16 cellular contexts compared by ENCODE assay signal in genomic region chr4:72397314-72397713, GRCh38.
DNase-seq lines count a peak whose midpoint lies in the region; ATAC-seq and TF ChIP-seq lines count a peak whose summit lies in the region.
"Had no signal": no experiment of that assay in that cellular context is flagged by ENCODE, and none has a peak within 500 bp of the region (broad histone marks: within the 10 kb centered on the region; RNA-seq: fewer than 3 reads in every experiment).

No MANE protein-coding gene starts in this region.

- no peak for TF ChIP-seq EP300 in sigmoid colon (IDR thresholded peaks at IDR 0.05)

- no peaks in the 10 kb centered on the region for H3K27me3 Mint-ChIP-seq in WTC11 (ENCODE audit: low read depth)
- no peaks in the 10 kb centered on the region for H3K27me3 Mint-ChIP-seq in activated T-helper 17 cell treated with anti-CD3 and anti-CD28 coated beads, Interleukin-2, amount 50 U/mL, for 72 hours
- H3K27me3 Mint-ChIP-seq: B cell; CD4-positive, alpha-beta T cell had no signal

- no peak overlapping the region for H3K9ac ChIP-seq in GM23248

- no peaks in the 10 kb centered on the region for H3K27me3 ChIP-seq in GM23248 (replicated peaks; ENCODE audit: insufficient read depth)
- no peaks in the 10 kb centered on the region for H3K27me3 ChIP-seq in sigmoid colon

- TF ChIP-seq POLR2A in sigmoid colon (IDR thresholded peaks at IDR 0.05): no peak

- no peaks in the 10 kb centered on the region for H3K9me2 ChIP-seq in GM23248 (ENCODE audit: insufficient read depth)

- no peaks in the 10 kb centered on the region for H3F3A ChIP-seq in GM23248 (ENCODE audit: insufficient read depth)

- H3K36me3 Mint-ChIP-seq in WTC11: no peaks in the 10 kb centered on the region
- H3K36me3 Mint-ChIP-seq in activated T-helper 17 cell treated with anti-CD3 and anti-CD28 coated beads, Interleukin-2, amount 50 U/mL, for 72 hours (ENCODE audit: low read depth): no peaks in the 10 kb centered on the region

- H3K4me3 ChIP-seq in GM23248 (no peak overlapping the region), sigmoid colon (no peak overlapping the region)

- intact Hi-C loops in sigmoid colon (cut with DNase I): no loop called here

- TF ChIP-seq CTCF in WTC11 (IDR thresholded peaks at IDR 0.05): no peak
- no peak for TF ChIP-seq CTCF in sigmoid colon (IDR thresholded peaks at IDR 0.05)

- H3K27ac ChIP-seq in GM23248: no peak overlapping the region
- H3K27ac ChIP-seq in sigmoid colon: no peak overlapping the region

- H3K9me3 ChIP-seq in GM23248 (ENCODE audit: low read depth) (no peaks in the 10 kb centered on the region), sigmoid colon (no peaks in the 10 kb centered on the region)

- H3K4me2 ChIP-seq in GM23248 (ENCODE audit: unreplicated experiment): no peak overlapping the region

- H3K36me3 ChIP-seq in GM23248 (ENCODE audit: low read depth): no peaks in the 10 kb centered on the region
- no peaks in the 10 kb centered on the region for H3K36me3 ChIP-seq in sigmoid colon

- DNase-seq in GM23248: peak; percentile 7
- DNase-seq in WTC11 (ENCODE audit: low spot score): peak; percentile 12
- peak; percentile 15 for DNase-seq in fibroblast of gingiva (ENCODE audit: low read depth)
- DNase-seq in mucosa of gallbladder (ENCODE audit: low spot score): peak; percentile 12
- DNase-seq in KBM-7: no peak
- no peak for DNase-seq in sigmoid colon
- no peak for DNase-seq in activated CD4-positive, alpha-beta T cell treated with anti-CD3 and anti-CD28 coated beads, Interleukin-2, amount 50 U/mL, for 48 hours
- DNase-seq: ACHN; Calu3; CD4-positive, alpha-beta T cell; DMS79; GDM1; MV-4-11; NCI-H146 had no signal

- H3K4me1 ChIP-seq in GM23248 (ENCODE audit: insufficient read depth) (peaks cover 4% of the 10 kb centered on the region; the same call in 1 of the 2 replicates), sigmoid colon (no peaks in the 10 kb centered on the region)

- no peaks in the 10 kb centered on the region for H4K20me1 ChIP-seq in GM23248 (ENCODE audit: insufficient read depth)

- no peaks in the 10 kb centered on the region for H3K9me3 Mint-ChIP-seq in WTC11
- no peaks in the 10 kb centered on the region for H3K9me3 Mint-ChIP-seq in activated T-helper 17 cell treated with anti-CD3 and anti-CD28 coated beads, Interleukin-2, amount 50 U/mL, for 72 hours
- H3K9me3 Mint-ChIP-seq: CD4-positive, alpha-beta T cell had no signal

- WGBS in GM23248 (ENCODE audit: low coverage in 1 of 2, low lambda C conversion rate in 2 of 2, missing lambda C conversion rate in 2 of 2), 2 experiments: 75 to 84% methylated on average over 6 to 7 of the region's 7 CpGs
- WGBS in sigmoid colon, 2 donors: 84 to 85% methylated on average over 7 of the region's 7 CpGs

- H3K4me1 Mint-ChIP-seq in WTC11: peaks cover 3% of the 10 kb centered on the region; the same call in 1 of the 2 replicates
- no peaks in the 10 kb centered on the region for H3K4me1 Mint-ChIP-seq in activated T-helper 17 cell treated with anti-CD3 and anti-CD28 coated beads, Interleukin-2, amount 50 U/mL, for 72 hours
- H3K4me1 Mint-ChIP-seq: B cell had no signal

- CTCF ChIA-PET in WTC11 (lab: Charles Lee): no interaction called here

- H2AFZ ChIP-seq in GM23248: no peak overlapping the region

- in situ Hi-C loops in GM23248 (cut with MboI) (no loop called here), KBM-7 (cut with MboI; ENCODE audit: low pct_unique_long_range_greater_than_20kb, low sequenced_read_pairs) (no loop called here)

- POLR2A ChIA-PET in WTC11 (lab: Charles Lee): no interaction called here

- no peak overlapping the region for H3K4me3 Mint-ChIP-seq in WTC11
- H3K4me3 Mint-ChIP-seq in activated T-helper 17 cell treated with anti-CD3 and anti-CD28 coated beads, Interleukin-2, amount 50 U/mL, for 72 hours: no peak overlapping the region
- H3K4me3 Mint-ChIP-seq: B cell; CD4-positive, alpha-beta T cell had no signal

- H3K27ac Mint-ChIP-seq in WTC11: no peak overlapping the region
- no peak overlapping the region for H3K27ac Mint-ChIP-seq in activated T-helper 17 cell treated with anti-CD3 and anti-CD28 coated beads, Interleukin-2, amount 50 U/mL, for 72 hours
- H3K27ac Mint-ChIP-seq: B cell; CD4-positive, alpha-beta T cell had no signal

- H3K79me2 ChIP-seq in GM23248 (ENCODE audit: insufficient read depth): no peaks in the 10 kb centered on the region

- ATAC-seq in WTC11: no peak
- ATAC-seq in activated T-helper 17 cell treated with anti-CD3 and anti-CD28 coated beads, Interleukin-2, amount 50 U/mL, for 72 hours (replicated peaks): no peak

TF ChIP-seq in WTC11, 78 proteins besides CTCF, POLR2A, EP300 and RAD21:
- TF ChIP-seq NFYB (CRISPR knock-in tag; conservative IDR thresholded peaks at IDR 0.05; ENCODE audit: low read depth) (no peak), ZNF138 (CRISPR knock-in tag; conservative IDR thresholded peaks at IDR 0.05) (no peak), RORB (CRISPR knock-in tag; IDR thresholded peaks at IDR 0.05) (no peak), ATF6 (CRISPR knock-in tag; IDR thresholded peaks at IDR 0.05) (no peak), ZNF121 (CRISPR knock-in tag; IDR thresholded peaks at IDR 0.05) (no peak), USF2 (CRISPR knock-in tag; IDR thresholded peaks at IDR 0.05) (no peak), CBFB (CRISPR knock-in tag; IDR thresholded peaks at IDR 0.05; ENCODE audit: low read depth) (no peak), ESRRA (CRISPR knock-in tag; IDR thresholded peaks at IDR 0.05; ENCODE audit: borderline replicate concordance) (no peak), PRRX2 (CRISPR knock-in tag; IDR thresholded peaks at IDR 0.05) (no peak), ATF3 (CRISPR knock-in tag; conservative IDR thresholded peaks at IDR 0.05) (no peak), NFE2L1 (CRISPR knock-in tag; IDR thresholded peaks at IDR 0.05) (no peak), PREB (CRISPR knock-in tag; IDR thresholded peaks at IDR 0.05; ENCODE audit: borderline replicate concordance) (no peak), SP1 (CRISPR knock-in tag; conservative IDR thresholded peaks at IDR 0.05) (no peak), ZNF416 (CRISPR knock-in tag; IDR thresholded peaks at IDR 0.05) (no peak)

Comparison
In these comparisons a context has a peak if more than half of its experiments do, and no peak if none do; other contexts are left out.
1. DNase-seq: peak in GM23248 (single experiment), WTC11 (single experiment), fibroblast of gingiva (single experiment) and mucosa of gallbladder (single experiment); none in KBM-7 (single experiment), sigmoid colon (single experiment) and activated CD4-positive, alpha-beta T cell treated with anti-CD3 and anti-CD28 coated beads, Interleukin-2, amount 50 U/mL, for 48 hours (0 of 2).